Comparison of ENCODE assay signal across 14 cellular contexts in genomic region chr7:19519443-19519977, GRCh38.
DNase-seq lines count a peak whose midpoint lies in the region; ATAC-seq and TF ChIP-seq lines count a peak whose summit lies in the region.
"Had no signal": no experiment of that assay in that cellular context is flagged by ENCODE, and none has a peak within 500 bp of the region (broad histone marks: within the 10 kb centered on the region; RNA-seq: fewer than 3 reads in every experiment).

No MANE protein-coding gene starts in this region.

- H3K36me3 ChIP-seq in brain microvascular endothelial cell (replicated peaks), result no peaks in the 10 kb centered on the region

- peak overlapping the region; percentile 35 for H3K27ac ChIP-seq in brain microvascular endothelial cell

- H3K27me3 Mint-ChIP-seq in activated naive CD4-positive, alpha-beta T cell treated with anti-CD3 and anti-CD28 coated beads for 36 hours (ENCODE audit: low read depth), result no peaks in the 10 kb centered on the region
- no peaks in the 10 kb centered on the region for H3K27me3 Mint-ChIP-seq in T-cell
- H3K27me3 Mint-ChIP-seq: dendritic cell treated with granulocyte-macrophage colony-stimulating factor and Interleukin-4, amounts not matched to agents 40 ng/mL and 50 ng/mL, for 4 days; progenitor cell of endocrine pancreas had no signal

- intact Hi-C loops in activated naive CD4-positive, alpha-beta T cell treated with anti-CD3 and anti-CD28 coated beads for 36 hours (cut with micrococcal nuclease), result loop anchor here (10.0 kb wide), 1 partner anchor 145 kb away; no protein-coding TSS in a partner anchor

- no peaks in the 10 kb centered on the region for H3K4me1 Mint-ChIP-seq in activated naive CD4-positive, alpha-beta T cell treated with anti-CD3 and anti-CD28 coated beads for 36 hours (ENCODE audit: low read depth)
- no peaks in the 10 kb centered on the region for H3K4me1 Mint-ChIP-seq in T-cell

- CTCF ChIA-PET in activated naive CD4-positive, alpha-beta T cell treated with anti-CD3 and anti-CD28 coated beads for 36 hours (lab: Charles Lee), result no interaction called here
- CTCF ChIA-PET in T-cell (lab: Charles Lee), result no interaction called here

- no peak overlapping the region for H3K4me3 Mint-ChIP-seq in activated naive CD4-positive, alpha-beta T cell treated with anti-CD3 and anti-CD28 coated beads for 36 hours
- H3K4me3 Mint-ChIP-seq in T-cell, result no peak overlapping the region
- H3K4me3 Mint-ChIP-seq: dendritic cell treated with granulocyte-macrophage colony-stimulating factor and Interleukin-4, amounts not matched to agents 40 ng/mL and 50 ng/mL, for 4 days had no signal

- H3K36me3 Mint-ChIP-seq in activated naive CD4-positive, alpha-beta T cell treated with anti-CD3 and anti-CD28 coated beads for 36 hours (ENCODE audit: low read depth), result no peaks in the 10 kb centered on the region
- H3K36me3 Mint-ChIP-seq in T-cell, result no peaks in the 10 kb centered on the region

- no peak overlapping the region for H3K4me3 ChIP-seq in brain microvascular endothelial cell (ENCODE audit: low read depth, low read length)

- DNase-seq in NCI-H2171 treated with DMSO at 0.1 percent for 48 hours (lab: John Stamatoyannopoulos, UW) (peak; percentile 38), NCI-H2171 (lab: John Stamatoyannopoulos, UW) (no peak), NCI-H226 (peak; percentile 87), brain microvascular endothelial cell (peak; percentile 36), pons (ENCODE audit: low spot score) (peak; percentile 19), T-cell (no peak)
- DNase-seq in activated naive CD4-positive, alpha-beta T cell treated with anti-CD3 and anti-CD28 coated beads for 36 hours, result no peak
- DNase-seq: ACHN; activated CD4-positive, alpha-beta T cell treated with anti-CD3 and anti-CD28 coated beads for 4 hours; activated effector memory CD4-positive, alpha-beta T cell treated with Interleukin-2 at 50 U/mL for 16 hours; glutamatergic neuron had no signal

- no peak for TF ChIP-seq CTCF in brain microvascular endothelial cell (IDR thresholded peaks at IDR 0.05; ENCODE audit: low read depth, low read length, missing control alignments)

- H3K9me3 Mint-ChIP-seq in activated naive CD4-positive, alpha-beta T cell treated with anti-CD3 and anti-CD28 coated beads for 36 hours, result peaks cover 9% of the 10 kb centered on the region
- peaks cover 10 to 14% (median 10%) of the 10 kb centered on the region in 3 donors for H3K9me3 Mint-ChIP-seq in T-cell

- in situ Hi-C loops in brain microvascular endothelial cell (cut with HindIII; ENCODE audit: low pct_ligation_motif_present, low sequenced_read_pairs), result no loop called here

- H3K27me3 ChIP-seq in brain microvascular endothelial cell (replicated peaks), result no peaks in the 10 kb centered on the region

- H3K27ac Mint-ChIP-seq in activated naive CD4-positive, alpha-beta T cell treated with anti-CD3 and anti-CD28 coated beads for 36 hours, result no peak overlapping the region
- no peak overlapping the region for H3K27ac Mint-ChIP-seq in T-cell
- H3K27ac Mint-ChIP-seq: dendritic cell treated with granulocyte-macrophage colony-stimulating factor and Interleukin-4, amounts not matched to agents 40 ng/mL and 50 ng/mL, for 4 days; progenitor cell of endocrine pancreas had no signal

- POLR2A ChIA-PET in T-cell (lab: Charles Lee), result interaction anchor here in 1 of 2 donors (0.6 kb wide), 1 partner anchor 1518 kb away, joined by 4 read pairs; no protein-coding TSS in a partner anchor

- ATAC-seq in T-cell (replicated peaks in 1 of 4) (no peak), HG03439 (IDR thresholded peaks at IDR 0.05; ENCODE audit: unreplicated experiment) (no peak)

Comparison
In these comparisons a context has a peak if more than half of its experiments do, and no peak if none do; other contexts are left out.
1. DNase-seq: peak in NCI-H2171 treated with DMSO at 0.1 percent for 48 hours (single experiment), NCI-H226 (single experiment), brain microvascular endothelial cell (single experiment) and pons (single experiment); none in NCI-H2171 (single experiment), activated naive CD4-positive, alpha-beta T cell treated with anti-CD3 and anti-CD28 coated beads for 36 hours (single experiment) and T-cell (0 of 34).